Comparison of ENCODE assay signal across 8 cellular contexts in the genomic region with DNA sequence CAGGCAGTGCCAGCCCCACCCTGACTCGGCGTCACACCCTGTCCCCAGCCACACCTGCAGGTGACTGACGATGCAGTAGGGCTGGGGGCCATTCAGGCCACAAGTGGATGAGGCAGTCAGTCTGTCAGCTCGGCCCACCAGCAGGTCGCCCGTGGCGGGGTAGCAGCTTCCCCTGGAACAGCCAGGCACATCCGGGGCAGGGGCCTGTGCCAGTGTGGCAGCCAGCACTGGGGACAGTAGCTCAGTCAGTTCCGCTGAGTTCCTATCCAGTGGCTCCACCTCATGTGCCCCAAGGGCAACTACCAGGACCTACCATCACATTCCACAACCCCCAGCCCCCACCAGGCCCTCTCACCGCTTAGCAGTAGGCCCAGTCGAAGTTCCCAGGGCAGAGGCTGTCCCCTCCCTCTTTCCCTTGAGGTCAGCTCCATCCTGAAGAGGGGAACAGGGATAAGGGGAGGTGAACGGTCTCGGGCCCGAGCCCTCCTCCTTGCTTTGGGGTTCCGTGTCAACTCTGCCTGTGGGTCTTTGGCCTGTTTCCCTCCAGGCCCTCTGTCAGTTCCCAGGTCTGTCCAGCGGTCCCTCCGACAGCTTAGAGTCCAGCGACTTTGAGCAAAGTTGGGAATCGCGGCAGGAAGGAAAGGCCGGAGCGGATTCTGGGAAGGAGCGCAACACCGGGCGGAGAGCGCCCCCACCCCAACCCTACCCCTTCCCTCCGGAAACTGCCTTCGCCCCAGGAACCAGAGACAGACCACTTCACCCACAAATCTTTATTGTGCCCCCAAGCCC. TPM values are rescaled to one million over a fixed set of nuclear protein-coding genes. Genes with fewer than 3 reads are reported as not detected.
DNase-seq lines count a peak whose midpoint lies in the region; ATAC-seq and FAIRE-seq lines count a peak whose summit lies in the region.

A gene (minus strand): TSS at position 614 of the 789 bp plus-strand sequence. CDS start 183 bp downstream, at position 431.

- H3K4me1 ChIP-seq in duodenal mucosa (ENCODE audit: control insufficient read depth in 1 of 2, insufficient read depth in 2 of 2, low read length in 2 of 2) = peaks cover 9 to 18% of the 10 kb centered on the region in 2 donors

- DNase-seq in OCI-M1 (lab: John Stamatoyannopoulos, UW) (peak; percentile 10), left lobe of liver (ENCODE audit: low spot score) (peak; percentile 80)
- no peak for DNase-seq in stimulated activated naive B cell treated with anti-CD40 and anti-IgM and Interleukin-4, amounts not matched to agents 10 μg/mL and 1 μg/mL and 100 μg/mL, for 72 hours

- no peaks in the 10 kb centered on the region for H3K36me3 Mint-ChIP-seq in stimulated activated naive B cell treated with anti-CD40 and anti-IgM and Interleukin-4, amounts not matched to agents 10 μg/mL and 1 μg/mL and 100 μg/mL, for 72 hours

- H3K4me1 Mint-ChIP-seq in stimulated activated naive B cell treated with anti-CD40 and anti-IgM and Interleukin-4, amounts not matched to agents 10 μg/mL and 1 μg/mL and 100 μg/mL, for 72 hours = peaks cover 6 to 13% of the 10 kb centered on the region in 2 donors

- peak within 1 kb of the TSS; percentile 64 to 85 for H3K9ac ChIP-seq in duodenal mucosa (ENCODE audit: low read depth in 1 of 2, low read length in 2 of 2)

- peak within 1 kb of the TSS; percentile 58 to 64 for H3K4me3 Mint-ChIP-seq in stimulated activated naive B cell treated with anti-CD40 and anti-IgM and Interleukin-4, amounts not matched to agents 10 μg/mL and 1 μg/mL and 100 μg/mL, for 72 hours

- peaks cover 0 to 3% of the 10 kb centered on the region in 2 donors for H3K27me3 ChIP-seq in duodenal mucosa (ENCODE audit: control insufficient read depth in 1 of 2, insufficient read depth in 2 of 2, low read length in 2 of 2)

- peak within 1 kb of the TSS; percentile 79 for H3K27ac ChIP-seq in duodenal mucosa (ENCODE audit: low read depth, low read length)

- no peaks in the 10 kb centered on the region for H3K9me3 ChIP-seq in duodenal mucosa (ENCODE audit: control insufficient read depth in 1 of 2, low read length in 2 of 2)

- H3K27ac Mint-ChIP-seq in stimulated activated naive B cell treated with anti-CD40 and anti-IgM and Interleukin-4, amounts not matched to agents 10 μg/mL and 1 μg/mL and 100 μg/mL, for 72 hours = peak within 1 kb of the TSS; percentile 17

- peak; percentile 30 for FAIRE-seq in G401.6 (lab: Jason Lieb, UNC)

- H3K4me3 ChIP-seq in duodenal mucosa (ENCODE audit: low read depth in 1 of 2, low read length in 2 of 2) = peak within 1 kb of the TSS; percentile 86

- H3K27me3 Mint-ChIP-seq in stimulated activated naive B cell treated with anti-CD40 and anti-IgM and Interleukin-4, amounts not matched to agents 10 μg/mL and 1 μg/mL and 100 μg/mL, for 72 hours = peaks cover 26 to 44% of the 10 kb centered on the region in 2 donors

- no peaks in the 10 kb centered on the region for H3K9me3 Mint-ChIP-seq in stimulated activated naive B cell treated with anti-CD40 and anti-IgM and Interleukin-4, amounts not matched to agents 10 μg/mL and 1 μg/mL and 100 μg/mL, for 72 hours

- H3K36me3 ChIP-seq in duodenal mucosa (ENCODE audit: control insufficient read depth in 1 of 2, insufficient read depth in 2 of 2, low read length in 2 of 2) = peaks cover 0 to 15% of the 10 kb centered on the region in 2 donors

- ATAC-seq in left lobe of liver (peak; percentile 77), HG03135 (IDR thresholded peaks at IDR 0.05; ENCODE audit: unreplicated experiment) (no peak), GM18517 (IDR thresholded peaks at IDR 0.05; ENCODE audit: unreplicated experiment) (no peak), GM18867 (IDR thresholded peaks at IDR 0.05; ENCODE audit: unreplicated experiment) (no peak)
- peak in 1 of 2 donors; percentile 27 for ATAC-seq in stimulated activated naive B cell treated with anti-CD40 and anti-IgM and Interleukin-4, amounts not matched to agents 10 μg/mL and 1 μg/mL and 100 μg/mL, for 72 hours (replicated peaks)

RNA-seq across cellular contexts. Expression of the gene that starts here (rescaled TPM):
- 172 TPM for total RNA-seq in left lobe of liver
